8 cellular contexts compared by ENCODE assay signal in the genomic region with DNA sequence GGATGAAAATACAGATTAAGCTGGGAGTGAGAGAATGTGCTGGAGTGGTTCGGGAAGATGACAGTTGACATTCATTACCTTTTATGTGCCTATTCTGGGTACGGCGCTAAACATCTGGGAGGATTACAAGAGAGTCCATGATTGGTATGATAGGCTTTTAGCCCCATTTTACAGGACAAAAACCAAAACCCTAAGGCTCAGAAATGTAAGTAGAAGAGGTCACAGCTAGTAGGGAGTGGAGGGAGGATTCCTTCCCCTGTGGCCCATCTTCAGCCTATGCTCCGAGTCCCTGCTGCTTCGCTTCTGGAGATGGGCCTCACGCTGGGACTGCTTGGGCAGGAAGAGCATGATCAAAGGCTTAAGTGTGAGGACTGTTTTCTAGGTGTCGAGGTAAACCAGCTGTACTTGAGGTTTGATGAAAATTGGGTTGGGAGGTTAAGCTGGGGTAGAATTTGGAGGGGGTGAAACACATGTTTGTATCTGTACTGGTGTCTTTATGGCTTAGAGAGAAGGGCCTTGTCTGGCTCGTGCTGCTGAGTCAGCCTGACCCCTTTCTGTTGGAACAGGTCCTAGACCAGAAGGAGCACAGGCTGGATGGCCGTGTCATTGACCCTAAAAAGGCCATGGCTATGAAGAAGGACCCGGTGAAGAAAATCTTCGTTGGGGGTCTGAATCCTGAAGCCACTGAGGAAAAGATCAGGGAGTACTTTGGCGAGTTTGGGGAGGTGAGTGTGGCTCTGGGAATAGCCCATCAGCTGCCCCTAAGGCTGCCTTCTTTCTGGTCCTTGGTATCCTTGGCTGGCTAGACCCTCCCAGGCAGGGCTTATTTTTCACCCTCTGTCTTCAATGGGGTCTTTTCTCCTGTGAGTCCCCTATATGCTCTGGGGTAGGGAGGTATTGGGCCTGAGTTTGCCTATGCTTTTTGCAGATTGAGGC. TPM values are rescaled to one million over a fixed set of nuclear protein-coding genes. Genes with fewer than 3 reads are reported as not detected.
DNase-seq lines count a peak whose midpoint lies in the region; ATAC-seq and TF ChIP-seq lines count a peak whose summit lies in the region.

No MANE protein-coding gene starts in this region.

- H3K4me3 Mint-ChIP-seq in naive thymus-derived CD8-positive, alpha-beta T cell, result peak overlapping the region; percentile 70 to 95 (median 84)

- H3K36me3 Mint-ChIP-seq in naive thymus-derived CD8-positive, alpha-beta T cell, result peaks cover 4 to 60% (median 9%) of the 10 kb centered on the region in 3 donors

- TF ChIP-seq CTCF in Loucy (conservative IDR thresholded peaks at IDR 0.05; ENCODE audit: low read length) (no peak), dorsolateral prefrontal cortex (IDR thresholded peaks at IDR 0.05 in 54 of 56, conservative IDR thresholded peaks at IDR 0.05 in 2 of 56; ENCODE audit: low read depth in 1 of 56, partially characterized antibody in 56 of 56) (no peak)

- H3K27me3 ChIP-seq in BLaER1 treated with 17β-estradiol and CSF1 and Interleukin-3, amounts not matched to agents 10 nM and 100 nM, result no peaks in the 10 kb centered on the region
- H3K27me3 ChIP-seq in Loucy (ENCODE audit: insufficient read depth, low read length, poor library complexity, severe bottlenecking), result no peaks in the 10 kb centered on the region
- H3K27me3 ChIP-seq in dorsolateral prefrontal cortex, result no peaks in the 10 kb centered on the region

- ATAC-seq in naive thymus-derived CD8-positive, alpha-beta T cell, result no peak
- no peak for ATAC-seq in HG03175 (IDR thresholded peaks at IDR 0.05; ENCODE audit: unreplicated experiment)
- ATAC-seq in HG03159 (IDR thresholded peaks at IDR 0.05; ENCODE audit: unreplicated experiment), result no peak

- peaks cover 25 to 55% (median 44%) of the 10 kb centered on the region in 4 donors for H3K4me1 Mint-ChIP-seq in naive thymus-derived CD8-positive, alpha-beta T cell

- peaks cover 54 to 66% (median 63%) of the 10 kb centered on the region in 11 experiments for H3K36me3 ChIP-seq in BLaER1 treated with 17β-estradiol and CSF1 and Interleukin-3, amounts not matched to agents 10 nM and 100 nM
- H3K36me3 ChIP-seq in Loucy (ENCODE audit: insufficient read depth, low read length), result peaks cover 61% of the 10 kb centered on the region

- H3K9me3 ChIP-seq in BLaER1 treated with 17β-estradiol and CSF1 and Interleukin-3, amounts not matched to agents 10 nM and 100 nM (replicated peaks in 1 of 11), result no peaks in the 10 kb centered on the region; a peak in 4 of 22 replicates
- H3K9me3 ChIP-seq in Loucy (ENCODE audit: insufficient read depth, low read depth, low read length), result no peaks in the 10 kb centered on the region

- peak overlapping the region; percentile 84 to 92 (median 88) for H3K27ac Mint-ChIP-seq in naive thymus-derived CD8-positive, alpha-beta T cell

- peak overlapping the region; percentile 95 to 100 (median 100) for H3K9ac ChIP-seq in BLaER1 treated with 17β-estradiol and CSF1 and Interleukin-3, amounts not matched to agents 10 nM and 100 nM
- peak overlapping the region; percentile 86 for H3K9ac ChIP-seq in Loucy (ENCODE audit: low read depth, low read length, poor library complexity, severe bottlenecking)

- intact Hi-C loops in dorsolateral prefrontal cortex (cut with DNase I), result no loop called here

- POLR2A ChIA-PET in naive thymus-derived CD8-positive, alpha-beta T cell (lab: Charles Lee), result interaction anchor here (0.9 to 2.1 kb wide), 4 partner anchors 8 to 83 kb away, joined by 3 to 9 read pairs (median 6); partner anchors contain the start of gene PHYKPL

- peaks cover 0 to 3% (median 0%) of the 10 kb centered on the region in 5 donors for H3K27me3 Mint-ChIP-seq in naive thymus-derived CD8-positive, alpha-beta T cell

- H4K20me1 ChIP-seq in BLaER1 treated with 17β-estradiol and CSF1 and Interleukin-3, amounts not matched to agents 10 nM and 100 nM, result peaks cover 63 to 70% (median 69%) of the 10 kb centered on the region in 11 experiments
- H4K20me1 ChIP-seq in Loucy (ENCODE audit: insufficient read depth, low read length, poor library complexity, severe bottlenecking), result peaks cover 60% of the 10 kb centered on the region

- no peak for DNase-seq in dorsolateral prefrontal cortex
- peak in 3 of 10 donors; percentile 21 to 30 (median 29) for DNase-seq in naive thymus-derived CD8-positive, alpha-beta T cell
- no peak for DNase-seq in ecto neural progenitor cell (ENCODE audit: low spot score)
- no peak for DNase-seq in NCI-H2227 treated with DMSO at 0.1 percent for 48 hours (lab: John Stamatoyannopoulos, UW)

- no peak overlapping the region for H2AFZ ChIP-seq in Loucy (ENCODE audit: low read length)

- H3K79me2 ChIP-seq in Loucy (ENCODE audit: insufficient read depth, low read length), result peaks cover 77% of the 10 kb centered on the region

- H3K9me3 Mint-ChIP-seq in naive thymus-derived CD8-positive, alpha-beta T cell, result peaks cover 0 to 2% (median 0%) of the 10 kb centered on the region in 9 donors

- H3K27ac ChIP-seq in BLaER1 treated with 17β-estradiol and CSF1 and Interleukin-3, amounts not matched to agents 10 nM and 100 nM, result peak overlapping the region in 10 of 11 experiments; percentile 1 to 99 (median 95); a peak in 9 of 22 replicates
- peak overlapping the region in 29 of 59 donors; percentile 1 to 89 (median 38) for H3K27ac ChIP-seq in dorsolateral prefrontal cortex

- H3F3A ChIP-seq in Loucy (ENCODE audit: low read depth), result no peaks in the 10 kb centered on the region

- peaks cover 25 to 59% (median 42%) of the 10 kb centered on the region in 10 experiments for H3K4me1 ChIP-seq in BLaER1 treated with 17β-estradiol and CSF1 and Interleukin-3, amounts not matched to agents 10 nM and 100 nM
- peaks cover 13% of the 10 kb centered on the region for H3K4me1 ChIP-seq in Loucy (ENCODE audit: insufficient read depth, low read length, poor library complexity, severe bottlenecking)

- peak overlapping the region; percentile 84 to 98 (median 95) for H3K4me2 ChIP-seq in BLaER1 treated with 17β-estradiol and CSF1 and Interleukin-3, amounts not matched to agents 10 nM and 100 nM
- peak overlapping the region; percentile 98 for H3K4me2 ChIP-seq in Loucy (ENCODE audit: low read depth, low read length, poor library complexity, severe bottlenecking)

- H3K4me3 ChIP-seq in BLaER1 treated with 17β-estradiol and CSF1 and Interleukin-3, amounts not matched to agents 10 nM and 100 nM, result peak overlapping the region; percentile 93 to 100 (median 99)
- H3K4me3 ChIP-seq in Loucy (ENCODE audit: low read length, poor library complexity, severe bottlenecking), result peak overlapping the region; percentile 90
- peak overlapping the region in 51 of 59 donors; percentile 56 to 99 (median 85) for H3K4me3 ChIP-seq in dorsolateral prefrontal cortex

- no peaks in the 10 kb centered on the region for H3K9me2 ChIP-seq in Loucy (replicated peaks; ENCODE audit: low read depth, low read length)

RNA-seq across cellular contexts. Expression of gene HNRNPAB, which starts 2.1 kb away (rescaled TPM):
- total RNA-seq in dorsolateral prefrontal cortex, result 10 to 100 TPM; 27.5 to 66.1 (median 44.7) TPM
- total RNA-seq in naive thymus-derived CD8-positive, alpha-beta T cell, result 10 to 100 TPM; 79.3 to 82.5 TPM
- polyA plus RNA-seq in naive thymus-derived CD8-positive, alpha-beta T cell, result 10 to 100 TPM; 43.6 to 74.9 (median 61.2) TPM

RNA-seq across cellular contexts. Expression of gene GMCL2, which starts 19.3 kb away (rescaled TPM):
- total RNA-seq in dorsolateral prefrontal cortex, result under 1 TPM in 5 of 120 experiments, not detected in 115; 0.12 to 0.21 (median 0.16) TPM
- under 1 TPM in 1 of 2 experiments, not detected in 1; 0.14 TPM for total RNA-seq in naive thymus-derived CD8-positive, alpha-beta T cell
- polyA plus RNA-seq in naive thymus-derived CD8-positive, alpha-beta T cell, result not detected

RNA-seq across cellular contexts. Expression of gene PHYKPL, which starts 26.2 kb away (rescaled TPM):
- 100 to 1,000 TPM in 2 of 120 experiments, 10 to 100 TPM in 118; 36.8 to 114 (median 63.2) TPM for total RNA-seq in dorsolateral prefrontal cortex
- total RNA-seq in naive thymus-derived CD8-positive, alpha-beta T cell, result 100 to 1,000 TPM; 209 to 229 TPM
- 10 to 100 TPM; 41.1 to 51.8 (median 49.7) TPM for polyA plus RNA-seq in naive thymus-derived CD8-positive, alpha-beta T cell

RNA-seq across cellular contexts. Expression of gene NHP2, which starts 52.7 kb away (rescaled TPM):
- total RNA-seq in dorsolateral prefrontal cortex, result 100 to 1,000 TPM in 35 of 120 experiments, 10 to 100 TPM in 85; 65.7 to 132 (median 91.9) TPM
- total RNA-seq in naive thymus-derived CD8-positive, alpha-beta T cell, result 10 to 100 TPM; 79.3 to 85.4 TPM
- polyA plus RNA-seq in naive thymus-derived CD8-positive, alpha-beta T cell, result 100 to 1,000 TPM; 238 to 276 (median 270) TPM
